ENCODE assay signal across 1 cellular context in genomic region chr10:3139135-3139910, GRCh38.
TF ChIP-seq lines count a peak whose summit lies in the region.

No MANE protein-coding gene starts in this region.

TF ChIP-seq in A549, 52 proteins besides CTCF, POLR2A, EP300 and RAD21 (continued from another document):
- TF ChIP-seq REST (IDR thresholded peaks at IDR 0.05): no peak
- TF ChIP-seq KDM1A (IDR thresholded peaks at IDR 0.05; ENCODE audit: low read depth): no peak
- TF ChIP-seq, protein P1, sequence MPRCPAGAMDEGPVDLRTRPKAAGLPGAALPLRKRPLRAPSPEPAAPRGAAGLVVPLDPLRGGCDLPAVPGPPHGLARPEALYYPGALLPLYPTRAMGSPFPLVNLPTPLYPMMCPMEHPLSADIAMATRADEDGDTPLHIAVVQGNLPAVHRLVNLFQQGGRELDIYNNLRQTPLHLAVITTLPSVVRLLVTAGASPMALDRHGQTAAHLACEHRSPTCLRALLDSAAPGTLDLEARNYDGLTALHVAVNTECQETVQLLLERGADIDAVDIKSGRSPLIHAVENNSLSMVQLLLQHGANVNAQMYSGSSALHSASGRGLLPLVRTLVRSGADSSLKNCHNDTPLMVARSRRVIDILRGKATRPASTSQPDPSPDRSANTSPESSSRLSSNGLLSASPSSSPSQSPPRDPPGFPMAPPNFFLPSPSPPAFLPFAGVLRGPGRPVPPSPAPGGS (IDR thresholded peaks at IDR 0.05): no peak
- no peak for TF ChIP-seq KDM5A (IDR thresholded peaks at IDR 0.05)
- TF ChIP-seq HOXB13 (CRISPR knock-in tag; IDR thresholded peaks at IDR 0.05; ENCODE audit: low read depth): no peak
- TF ChIP-seq, protein P2, sequence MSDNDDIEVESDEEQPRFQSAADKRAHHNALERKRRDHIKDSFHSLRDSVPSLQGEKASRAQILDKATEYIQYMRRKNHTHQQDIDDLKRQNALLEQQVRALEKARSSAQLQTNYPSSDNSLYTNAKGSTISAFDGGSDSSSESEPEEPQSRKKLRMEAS (IDR thresholded peaks at IDR 0.05): no peak
- no peak for TF ChIP-seq CBX8 (IDR thresholded peaks at IDR 0.05)
- no peak for TF ChIP-seq FOSB (CRISPR knock-in tag; IDR thresholded peaks at IDR 0.05)
- no peak for TF ChIP-seq PBX3 (IDR thresholded peaks at IDR 0.05)
- TF ChIP-seq JUNB (IDR thresholded peaks at IDR 0.05): no peak
- no peak for TF ChIP-seq TFCP2L1 (CRISPR knock-in tag; IDR thresholded peaks at IDR 0.05)
